Comparison of ENCODE assay signal across 16 cellular contexts in genomic region chr7:662576-662975, GRCh38.
"Had no signal": no experiment of that assay in that cellular context is flagged by ENCODE, and none has a peak within 500 bp of the region (broad histone marks: within the 10 kb centered on the region; RNA-seq: fewer than 3 reads in every experiment).

No MANE protein-coding gene starts in this region.

- H3K4me3 Mint-ChIP-seq: activated CD8-positive, alpha-beta memory T cell treated with anti-CD3 and anti-CD28 coated beads, Interleukin-2, amount 10 ng/mL, durations not matched to agents 7 days and 5 days; dendritic cell treated with granulocyte-macrophage colony-stimulating factor and Interleukin-4, amounts not matched to agents 40 ng/mL and 50 ng/mL, for 4 days; effector memory CD8-positive, alpha-beta T cell; mesothelial cell of epicardium; T-helper 2 cell treated with Interferon-gamma antibody and Interleukin-4, amounts not matched to agents 5 μg/mL and 100 μg/mL, for 36 hours had no signal

- H3K4me3 ChIP-seq: body of pancreas, SJCRH30, skin epidermis, transverse colon had no signal

- H3K9me3 Mint-ChIP-seq: dendritic cell treated with granulocyte-macrophage colony-stimulating factor and Interleukin-4, amounts not matched to agents 40 ng/mL and 50 ng/mL, for 4 days; effector memory CD8-positive, alpha-beta T cell; mesothelial cell of epicardium had no signal

- H3K4me1 Mint-ChIP-seq: mesothelial cell of epicardium had no signal

- H3K27me3 Mint-ChIP-seq: activated CD8-positive, alpha-beta memory T cell treated with anti-CD3 and anti-CD28 coated beads, Interleukin-2, amount 10 ng/mL, durations not matched to agents 7 days and 5 days; dendritic cell treated with granulocyte-macrophage colony-stimulating factor and Interleukin-4, amounts not matched to agents 40 ng/mL and 50 ng/mL, for 4 days; effector memory CD8-positive, alpha-beta T cell had no signal

- H3K9ac ChIP-seq: parathyroid adenoma had no signal

- H3K36me3 ChIP-seq: SJCRH30, transverse colon had no signal

- ATAC-seq: activated CD8-positive, alpha-beta memory T cell treated with anti-CD3 and anti-CD28 coated beads, Interleukin-2, amount 10 ng/mL, durations not matched to agents 7 days and 5 days; body of pancreas; effector memory CD8-positive, alpha-beta T cell had no signal

- H3K27ac ChIP-seq: body of pancreas, parathyroid adenoma, SJCRH30, skin epidermis had no signal

- H3K4me1 ChIP-seq: body of pancreas, parathyroid adenoma had no signal

- DNase-seq: activated CD8-positive, alpha-beta memory T cell treated with anti-CD3 and anti-CD28 coated beads, Interleukin-2, amount 10 ng/mL, durations not matched to agents 7 days and 5 days; activated naive CD4-positive, alpha-beta T cell treated with Interleukin-2 at 50 U/mL for 16 hours; body of pancreas; effector memory CD8-positive, alpha-beta T cell; erythroblast; hypothalamus; kidney glomerular epithelial cell; retina; SJCRH30; substantia nigra; transverse colon had no signal

- H3K9me3 ChIP-seq: body of pancreas, SJCRH30, transverse colon had no signal

- H3K27me3 ChIP-seq: body of pancreas, SJCRH30, transverse colon had no signal

- H3K27ac Mint-ChIP-seq: activated CD8-positive, alpha-beta memory T cell treated with anti-CD3 and anti-CD28 coated beads, Interleukin-2, amount 10 ng/mL, durations not matched to agents 7 days and 5 days; dendritic cell treated with granulocyte-macrophage colony-stimulating factor and Interleukin-4, amounts not matched to agents 40 ng/mL and 50 ng/mL, for 4 days; mesothelial cell of epicardium; T-helper 2 cell treated with Interferon-gamma antibody and Interleukin-4, amounts not matched to agents 5 μg/mL and 100 μg/mL, for 36 hours had no signal

- H2AFZ ChIP-seq: parathyroid adenoma had no signal
